ENCODE assay signal across 1 cellular context in the genomic region with DNA sequence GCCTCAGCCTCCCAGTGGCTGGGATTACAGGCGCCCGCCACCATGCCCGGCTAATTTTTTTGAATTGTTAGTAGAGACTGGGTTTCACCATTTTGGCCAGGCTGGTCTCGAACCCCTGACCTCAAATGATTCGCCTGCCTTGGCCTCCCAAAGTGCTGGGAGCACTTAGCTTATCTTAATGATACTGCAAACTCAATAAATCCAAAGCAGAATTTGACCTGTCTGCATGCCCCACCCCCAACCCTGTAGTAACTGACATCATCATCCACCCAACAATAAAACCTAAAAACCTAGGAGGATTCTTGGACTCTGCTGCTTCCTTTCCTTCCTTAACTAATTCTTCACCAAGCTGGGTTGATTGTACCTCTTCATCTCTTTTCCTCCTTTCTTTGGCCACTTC.
TF ChIP-seq lines count a peak whose summit lies in the region.

No MANE protein-coding gene starts in this region.

TF ChIP-seq in HEK293, 187 proteins besides CTCF, POLR2A, EP300 and RAD21 (continued from another document):
- TF ChIP-seq KLF16 (tag by site-specific recombination; IDR thresholded peaks at IDR 0.05), result peak; percentile 90
- TF ChIP-seq GLIS1 (tag by site-specific recombination; IDR thresholded peaks at IDR 0.05), result peak; percentile 71
- TF ChIP-seq BCL11B (tag by site-specific recombination; IDR thresholded peaks at IDR 0.05; ENCODE audit: low read depth), result peak; percentile 54; the same call in 1 of the 2 replicates
- no peak for TF ChIP-seq ZNF174 (tag by site-specific recombination; IDR thresholded peaks at IDR 0.05)
- TF ChIP-seq ZBTB48 (tag by site-specific recombination; IDR thresholded peaks at IDR 0.05), result no peak
- TF ChIP-seq ZNF324 (tag by site-specific recombination; IDR thresholded peaks at IDR 0.05), result peak; percentile 72; the same call in 1 of the 2 replicates
- no peak for TF ChIP-seq ZNF311 (tag by site-specific recombination; IDR thresholded peaks at IDR 0.05; ENCODE audit: borderline replicate concordance)
- TF ChIP-seq SP2 (tag by site-specific recombination; IDR thresholded peaks at IDR 0.05), result peak; percentile 36; the same call in 1 of the 2 replicates
- TF ChIP-seq ZNF404 (tag by site-specific recombination; IDR thresholded peaks at IDR 0.05), result no peak
- TF ChIP-seq ZBTB20 (tag by site-specific recombination; IDR thresholded peaks at IDR 0.05), result no peak
- TF ChIP-seq ZNF544 (tag by site-specific recombination; IDR thresholded peaks at IDR 0.05), result no peak
- TF ChIP-seq ZNF133 (tag by site-specific recombination; IDR thresholded peaks at IDR 0.05), result no peak
- peak; percentile 59 for TF ChIP-seq OSR2 (tag by site-specific recombination; IDR thresholded peaks at IDR 0.05)
- TF ChIP-seq ZNF302 (tag by site-specific recombination; IDR thresholded peaks at IDR 0.05; ENCODE audit: low read depth), result no peak
- no peak for TF ChIP-seq ZNF114 (tag by site-specific recombination; IDR thresholded peaks at IDR 0.05)
- TF ChIP-seq ZNF785 (tag by site-specific recombination; IDR thresholded peaks at IDR 0.05), result no peak
- TF ChIP-seq ZNF571 (tag by site-specific recombination; IDR thresholded peaks at IDR 0.05), result no peak
- peak; percentile 16; the same call in 1 of the 2 replicates for TF ChIP-seq ZBTB17 (tag by site-specific recombination; IDR thresholded peaks at IDR 0.05)
- TF ChIP-seq, protein P1, sequence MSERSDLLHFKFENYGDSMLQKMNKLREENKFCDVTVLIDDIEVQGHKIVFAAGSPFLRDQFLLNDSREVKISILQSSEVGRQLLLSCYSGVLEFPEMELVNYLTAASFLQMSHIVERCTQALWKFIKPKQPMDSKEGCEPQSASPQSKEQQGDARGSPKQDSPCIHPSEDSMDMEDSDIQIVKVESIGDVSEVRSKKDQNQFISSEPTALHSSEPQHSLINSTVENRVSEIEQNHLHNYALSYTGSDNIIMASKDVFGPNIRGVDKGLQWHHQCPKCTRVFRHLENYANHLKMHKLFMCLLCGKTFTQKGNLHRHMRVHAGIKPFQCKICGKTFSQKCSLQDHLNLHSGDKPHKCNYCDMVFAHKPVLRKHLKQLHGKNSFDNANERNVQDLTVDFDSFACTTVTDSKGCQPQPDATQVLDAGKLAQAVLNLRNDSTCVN (tag by site-specific recombination; optimal IDR thresholded peaks at IDR 0.05), result no peak
- no peak for TF ChIP-seq ZNF610 (tag by site-specific recombination; IDR thresholded peaks at IDR 0.05; ENCODE audit: borderline replicate concordance)
- no peak for TF ChIP-seq ZNF19 (tag by site-specific recombination; IDR thresholded peaks at IDR 0.05; ENCODE audit: low read depth)
- no peak for TF ChIP-seq KLF10 (tag by site-specific recombination; IDR thresholded peaks at IDR 0.05)
- TF ChIP-seq KLF8 (tag by site-specific recombination; IDR thresholded peaks at IDR 0.05), result no peak
- no peak for TF ChIP-seq ZNF747 (tag by site-specific recombination; IDR thresholded peaks at IDR 0.05)
- TF ChIP-seq SCRT2 (tag by site-specific recombination; IDR thresholded peaks at IDR 0.05), result peak; percentile 37; the same call in 1 of the 2 replicates
- peak; percentile 64; the same call in 1 of the 2 replicates for TF ChIP-seq ZXDB (tag by site-specific recombination; IDR thresholded peaks at IDR 0.05)
- TF ChIP-seq ZFP69B (tag by site-specific recombination; IDR thresholded peaks at IDR 0.05), result 0 out of 2 replicates have a peak, but pooled peaks have one; percentile 64
